In genomic region chr11:15969281-15969680, GRCh38 we compare ENCODE assay signal across 8 cellular contexts.
DNase-seq lines count a peak whose midpoint lies in the region; ATAC-seq, FAIRE-seq and TF ChIP-seq lines count a peak whose summit lies in the region.

No MANE protein-coding gene starts in this region.

- no peaks in the 10 kb centered on the region for H3K27me3 Mint-ChIP-seq in astrocyte (ENCODE audit: low read depth, unreplicated experiment)

- H4K20me1 ChIP-seq in astrocyte (ENCODE audit: insufficient read depth, low read length) = no peaks in the 10 kb centered on the region

- H3K9me3 ChIP-seq in astrocyte (ENCODE audit: insufficient read depth, low read depth, low read length) (no peaks in the 10 kb centered on the region), suprapubic skin (no peaks in the 10 kb centered on the region)

- H2AFZ ChIP-seq in astrocyte (ENCODE audit: low read depth, low read length) = peak overlapping the region; percentile 77

- H3K4me3 Mint-ChIP-seq in astrocyte (ENCODE audit: unreplicated experiment) = no peak overlapping the region

- peak overlapping the region; percentile 54 for H3K27ac ChIP-seq in astrocyte (ENCODE audit: low read depth, low read length)
- H3K27ac ChIP-seq in suprapubic skin = peak overlapping the region; percentile 90

- TF ChIP-seq POLR2A in suprapubic skin (IDR thresholded peaks at IDR 0.05) = no peak

- H3K27me3 ChIP-seq in astrocyte (ENCODE audit: insufficient read depth, low read length) (no peaks in the 10 kb centered on the region), suprapubic skin (no peaks in the 10 kb centered on the region)

- peaks cover 29% of the 10 kb centered on the region for H3K4me1 Mint-ChIP-seq in astrocyte (ENCODE audit: low read depth, unreplicated experiment)

- ATAC-seq in GM21367 (IDR thresholded peaks at IDR 0.05; ENCODE audit: unreplicated experiment) = peak; percentile 69

- 21% methylated on average over 4 of the region's 4 CpGs for WGBS in suprapubic skin

- TF ChIP-seq EP300 in suprapubic skin (IDR thresholded peaks at IDR 0.05) = no peak

- no peak for FAIRE-seq in astrocyte (lab: Jason Lieb, UNC)

- H3K9me3 Mint-ChIP-seq in astrocyte (ENCODE audit: unreplicated experiment) = no peaks in the 10 kb centered on the region

- H3K4me2 ChIP-seq in astrocyte (ENCODE audit: low read length) = peak overlapping the region; percentile 78

- H3K9ac ChIP-seq in astrocyte (ENCODE audit: low read length) = peak overlapping the region; percentile 62

- TF ChIP-seq CTCF in astrocyte (IDR thresholded peaks at IDR 0.05; ENCODE audit: insufficient read depth, low read depth, low read length) = no peak
- TF ChIP-seq CTCF in suprapubic skin (IDR thresholded peaks at IDR 0.05) = no peak

- H3K36me3 Mint-ChIP-seq in astrocyte (ENCODE audit: low read depth, unreplicated experiment) = peaks cover 2% of the 10 kb centered on the region

- peak overlapping the region; percentile 88 for H3K27ac Mint-ChIP-seq in astrocyte (ENCODE audit: unreplicated experiment)

- H3K36me3 ChIP-seq in astrocyte (ENCODE audit: insufficient read depth, low read length) (no peaks in the 10 kb centered on the region), suprapubic skin (no peaks in the 10 kb centered on the region)

- H3K4me1 ChIP-seq in astrocyte (ENCODE audit: insufficient read depth, low read length) = peaks cover 19% of the 10 kb centered on the region
- peaks cover 57% of the 10 kb centered on the region for H3K4me1 ChIP-seq in suprapubic skin

- H3K79me2 ChIP-seq in astrocyte (ENCODE audit: insufficient read depth, low read length) = no peaks in the 10 kb centered on the region

- H3K4me3 ChIP-seq in astrocyte (ENCODE audit: insufficient read depth, low read depth, low read length) (no peak overlapping the region), suprapubic skin (peak overlapping the region; percentile 7)

- DNase-seq in CMK (ENCODE audit: low read depth) = peak; percentile 8
- DNase-seq in HS-5 (ENCODE audit: low read depth) = peak; percentile 60
- peak; percentile 83 for DNase-seq in astrocyte (ENCODE audit: low read depth)
- DNase-seq in iris pigment epithelial cell (ENCODE audit: low read depth) = peak; percentile 91
- no peak for DNase-seq in suprapubic skin (ENCODE audit: low spot score in 2 of 2)
- no peak for DNase-seq in NCI-H2196 (lab: John Stamatoyannopoulos, UW; ENCODE audit: unreplicated experiment)
- DNase-seq in effector CD8-positive, alpha-beta T cell (lab: John Stamatoyannopoulos, UW) = no peak

Comparison
In these comparisons a context has a peak if more than half of its experiments do, and no peak if none do; other contexts are left out.
1. DNase-seq: peak in CMK (single experiment), HS-5 (single experiment), astrocyte (single experiment) and iris pigment epithelial cell (single experiment); none in suprapubic skin (0 of 2), NCI-H2196 (single experiment) and effector CD8-positive, alpha-beta T cell (single experiment).